In genomic region chr6:121382467-121383121, GRCh38 we compare ENCODE assay signal across 15 cellular contexts. TPM values are rescaled to one million over a fixed set of nuclear protein-coding genes. Genes with fewer than 3 reads are reported as not detected.
DNase-seq lines count a peak whose midpoint lies in the region; ATAC-seq and TF ChIP-seq lines count a peak whose summit lies in the region.
"Had no signal": no experiment of that assay in that cellular context is flagged by ENCODE, and none has a peak within 500 bp of the region (broad histone marks: within the 10 kb centered on the region; RNA-seq: fewer than 3 reads in every experiment).

No MANE protein-coding gene starts in this region.

- POLR2A ChIA-PET in PC-3 (lab: Charles Lee; ENCODE audit: unreplicated experiment): no interaction called here

- no peaks in the 10 kb centered on the region for H4K20me1 ChIP-seq in PC-3 (ENCODE audit: low read length)

- CTCF ChIA-PET in PC-3 (lab: Charles Lee): no interaction called here

- H3K27me3 ChIP-seq in PC-3 (ENCODE audit: low read length) (no peaks in the 10 kb centered on the region), prostate gland (replicated peaks; ENCODE audit: insufficient read depth) (no peaks in the 10 kb centered on the region)
- H3K27me3 ChIP-seq: left lung had no signal

- H3K4me3 ChIP-seq in PC-3 (ENCODE audit: low read length) (no peak overlapping the region), fibroblast of the aortic adventitia (ENCODE audit: low read depth, low read length) (no peak overlapping the region), prostate gland (no peak overlapping the region)
- H3K4me3 ChIP-seq: coronary artery, left lung had no signal

- H3K9me3 ChIP-seq in PC-3 (ENCODE audit: low read length) (no peaks in the 10 kb centered on the region), prostate gland (no peaks in the 10 kb centered on the region)
- H3K9me3 ChIP-seq: left lung had no signal

- no peaks in the 10 kb centered on the region for H3F3A ChIP-seq in PC-3 (ENCODE audit: low read length, unreplicated experiment)

- DNase-seq in Daoy (ENCODE audit: low read depth) (peak; percentile 14), HuH-7.5 (ENCODE audit: low spot score) (peak; percentile 13), PC-3 (peak; percentile 5), fibroblast of the aortic adventitia (ENCODE audit: low read depth) (peak; percentile 10), OCI-M1 (lab: John Stamatoyannopoulos, UW) (no peak), T-helper 1 cell (no peak), prostate gland (ENCODE audit: low spot score) (no peak)
- DNase-seq: activated CD8-positive, alpha-beta T cell treated with anti-CD3 and anti-CD28 coated beads, Interleukin-2, amount 10 ng/mL, durations not matched to agents 7 days and 5 days; DMS153; IMR-90; left lung; posterior cingulate gyrus had no signal

- H3K9ac ChIP-seq in PC-3 (ENCODE audit: low read length): no peak overlapping the region

- H3K9me2 ChIP-seq in PC-3 (replicated peaks; ENCODE audit: low read length): no peaks in the 10 kb centered on the region

- no peak overlapping the region for H3K27ac ChIP-seq in PC-3 (ENCODE audit: low read length)
- H3K27ac ChIP-seq in prostate gland: no peak overlapping the region
- H3K27ac ChIP-seq: coronary artery, left lung had no signal

- 17% methylated on average over 3 of the region's 3 CpGs for WGBS in prostate gland

- no peak overlapping the region for H3K4me2 ChIP-seq in PC-3 (ENCODE audit: low read length)

- H3K79me2 ChIP-seq in PC-3 (ENCODE audit: low read length): no peaks in the 10 kb centered on the region

- H3K4me1 ChIP-seq in PC-3 (ENCODE audit: insufficient read depth, low read length) (no peaks in the 10 kb centered on the region), prostate gland (replicated peaks) (no peaks in the 10 kb centered on the region)
- H3K4me1 ChIP-seq: left lung had no signal

- ATAC-seq in PC-3 (no peak), GM18867 (IDR thresholded peaks at IDR 0.05; ENCODE audit: unreplicated experiment) (no peak)
- ATAC-seq: activated CD8-positive, alpha-beta T cell treated with anti-CD3 and anti-CD28 coated beads, Interleukin-2, amount 10 ng/mL, durations not matched to agents 7 days and 5 days; esophagus mucosa; left lung had no signal

- intact Hi-C loops in PC-3 (cut with micrococcal nuclease) (no loop called here), prostate gland (cut with DNase I) (no loop called here)

- H2AFZ ChIP-seq in PC-3 (ENCODE audit: low read length): no peak overlapping the region

- BruUV-seq in PC-3 (replicated peaks; lab: Mats Ljungman, UMichigan): no TSS peak

- TF ChIP-seq POLR2A in prostate gland (IDR thresholded peaks at IDR 0.05): no peak

- H3K36me3 ChIP-seq in PC-3 (ENCODE audit: low read depth, low read length) (no peaks in the 10 kb centered on the region), prostate gland (no peaks in the 10 kb centered on the region)
- H3K36me3 ChIP-seq: left lung had no signal

- TF ChIP-seq CTCF in PC-3 (conservative IDR thresholded peaks at IDR 0.05; ENCODE audit: low read depth, low read length) (no peak), fibroblast of the aortic adventitia (IDR thresholded peaks at IDR 0.05; ENCODE audit: insufficient read depth, low read length) (no peak), prostate gland (IDR thresholded peaks at IDR 0.05) (no peak)

RNA-seq across cellular contexts. Expression of gene TBC1D32, which starts 48.3 kb away (rescaled TPM):
- 5.4 and 23.4 TPM in 2 replicates for total RNA-seq in Daoy (2014; rRNA removed; shearing (Covaris generic))
- 2.7 and 5.4 TPM in 2 replicates for total RNA-seq in PC-3 (2014; rRNA removed)
- 21.2 and 45.5 TPM in 2 replicates for total RNA-seq in fibroblast of the aortic adventitia (ENCODE audit: low replicate concordance)
- total RNA-seq in prostate gland: 10 to 100 TPM; 10.7 to 11.1 TPM

RNA-seq across cellular contexts. Expression of gene GJA1, which starts 52.9 kb away (rescaled TPM):
- total RNA-seq in Daoy (2014; rRNA removed; shearing (Covaris generic)): 80.6 and 103 TPM in 2 replicates
- total RNA-seq in PC-3 (2014; rRNA removed) (14.0 and 15.2 TPM in 2 replicates), fibroblast of the aortic adventitia (ENCODE audit: low replicate concordance) (245 and 251 TPM in 2 replicates), prostate gland (10 to 100 TPM; 95.6 to 97.2 TPM)
- total RNA-seq: activated CD8-positive, alpha-beta T cell treated with anti-CD3 and anti-CD28 coated beads, Interleukin-2, amount 10 ng/mL, durations not matched to agents 7 days and 5 days had no signal

Comparison
In these comparisons a context has a peak if more than half of its experiments do, and no peak if none do; other contexts are left out.
1. DNase-seq: peak in Daoy (single experiment), HuH-7.5 (single experiment), PC-3 (single experiment) and fibroblast of the aortic adventitia (single experiment); none in OCI-M1 (single experiment), T-helper 1 cell (0 of 5) and prostate gland (single experiment).